20 cellular contexts compared by ENCODE assay signal in the genomic region with DNA sequence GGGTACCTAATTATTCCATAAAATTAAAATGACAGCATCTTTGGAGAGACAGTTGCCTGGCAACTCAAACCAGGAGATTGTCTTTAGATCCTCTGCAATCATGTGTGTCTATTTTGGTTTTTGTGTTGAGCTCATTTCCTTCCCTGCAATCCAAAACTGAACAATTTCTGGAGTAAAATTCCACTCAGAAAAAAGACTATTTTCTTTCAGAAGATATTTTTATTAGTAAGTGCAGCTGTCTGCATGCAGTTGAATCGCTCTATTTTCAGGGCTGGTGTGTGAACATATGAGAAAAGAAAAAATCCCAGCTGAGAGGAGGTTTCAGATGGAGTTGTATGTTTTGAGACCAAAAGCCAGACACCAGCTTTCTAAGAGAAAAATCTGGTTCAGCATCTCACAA. TPM values are rescaled to one million over a fixed set of nuclear protein-coding genes. Genes with fewer than 3 reads are reported as not detected.
DNase-seq lines count a peak whose midpoint lies in the region; TF ChIP-seq lines count a peak whose summit lies in the region.
"Had no signal": no experiment of that assay in that cellular context is flagged by ENCODE, and none has a peak within 500 bp of the region (broad histone marks: within the 10 kb centered on the region; RNA-seq: fewer than 3 reads in every experiment).

No MANE protein-coding gene starts in this region.

- no peaks in the 10 kb centered on the region for H3K79me2 ChIP-seq in parathyroid adenoma

- H3K4me2 ChIP-seq in parathyroid adenoma (ENCODE audit: low read length) = no peak overlapping the region

- TF ChIP-seq CTCF in right atrium auricular region (IDR thresholded peaks at IDR 0.05) (no peak), esophagus muscularis mucosa (IDR thresholded peaks at IDR 0.05) (no peak), parathyroid adenoma (IDR thresholded peaks at IDR 0.05) (no peak)

- H3K36me3 ChIP-seq in right atrium auricular region = no peaks in the 10 kb centered on the region
- no peaks in the 10 kb centered on the region for H3K36me3 ChIP-seq in esophagus muscularis mucosa
- H3K36me3 ChIP-seq in parathyroid adenoma (ENCODE audit: control insufficient read depth, insufficient read depth, low read length) = no peaks in the 10 kb centered on the region

- H3K4me1 ChIP-seq in right atrium auricular region = no peaks in the 10 kb centered on the region
- no peaks in the 10 kb centered on the region for H3K4me1 ChIP-seq in esophagus muscularis mucosa
- no peaks in the 10 kb centered on the region for H3K4me1 ChIP-seq in parathyroid adenoma

- TF ChIP-seq POLR2A in esophagus muscularis mucosa (IDR thresholded peaks at IDR 0.05; ENCODE audit: low read depth) = no peak

- no peak overlapping the region for H3K4me3 ChIP-seq in right atrium auricular region
- H3K4me3 ChIP-seq in esophagus muscularis mucosa = no peak overlapping the region
- no peak overlapping the region for H3K4me3 ChIP-seq in parathyroid adenoma (ENCODE audit: low read depth, low read length)
- H3K4me3 ChIP-seq: GM12878, SK-N-MC had no signal

- TF ChIP-seq EP300 in esophagus muscularis mucosa (IDR thresholded peaks at IDR 0.05) = no peak

- no peak overlapping the region for H3K9ac ChIP-seq in parathyroid adenoma

- peak overlapping the region; percentile 18 for H2AFZ ChIP-seq in parathyroid adenoma

- intact Hi-C loops in cardiac septum (cut with DNase I) (no loop called here), esophagus muscularis mucosa (cut with DNase I) (no loop called here)

- H3K27ac ChIP-seq in right atrium auricular region (peak overlapping the region; percentile 7 to 27), esophagus muscularis mucosa (replicated peaks in 1 of 4) (no peak overlapping the region), parathyroid adenoma (no peak overlapping the region)
- H3K27ac ChIP-seq: SK-N-MC had no signal

- H3K9me3 ChIP-seq in right atrium auricular region (no peaks in the 10 kb centered on the region), esophagus muscularis mucosa (no peaks in the 10 kb centered on the region), parathyroid adenoma (ENCODE audit: control insufficient read depth, low read length) (no peaks in the 10 kb centered on the region)

- no peaks in the 10 kb centered on the region for H3K27me3 ChIP-seq in right atrium auricular region
- H3K27me3 ChIP-seq in esophagus muscularis mucosa = no peaks in the 10 kb centered on the region
- H3K27me3 ChIP-seq in parathyroid adenoma (ENCODE audit: control insufficient read depth, insufficient read depth, low read length) = no peaks in the 10 kb centered on the region

- WGBS in esophagus muscularis mucosa = 76% methylated on average over 1 of the region's 1 CpG

- DNase-seq in right atrium auricular region (ENCODE audit: low spot score) (no peak), cardiac septum (ENCODE audit: low spot score) (no peak), esophagus muscularis mucosa (ENCODE audit: extremely low spot score) (peak; percentile 21), SIG-M5 treated with dmso at 0.1 percent for 504 hours (lab: John Stamatoyannopoulos, UW; ENCODE audit: unreplicated experiment) (no peak), T-helper 1 cell (no peak), T-helper 9 cell (no peak)
- DNase-seq: C1 segment of cervical spinal cord; CD8-positive, alpha-beta T cell; DND-41; H9; HFFc6; NCI-H1105 treated with DMSO at 0.1 percent for 48 hours; NCI-H1694; NCI-H2081; NCI-H446 treated with DMSO at 0.1 percent for 48 hours; NCI-H526 treated with DMSO at 0.1 percent for 48 hours; SHP77 had no signal

RNA-seq across cellular contexts. Expression of gene DYNC1LI1, which starts 41.9 kb away (rescaled TPM):
- total RNA-seq in right atrium auricular region = 10 to 100 TPM; 36.6 to 39.7 TPM
- total RNA-seq in cardiac septum = 56.8 TPM
- total RNA-seq in esophagus muscularis mucosa = 10 to 100 TPM; 30.0 to 38.2 (median 32.5) TPM

Comparison
In these comparisons a context has a peak if more than half of its experiments do, and no peak if none do; other contexts are left out.
1. H3K27ac ChIP-seq: peak in right atrium auricular region (2 of 2); none in esophagus muscularis mucosa (0 of 4) and parathyroid adenoma (single experiment).